Comparison of ENCODE assay signal across 30 cellular contexts in genomic region chr10:13416760-13417159, GRCh38.
"Had no signal": no experiment of that assay in that cellular context is flagged by ENCODE, and none has a peak within 500 bp of the region (broad histone marks: within the 10 kb centered on the region; RNA-seq: fewer than 3 reads in every experiment).

No MANE protein-coding gene starts in this region.

- H3K36me3 Mint-ChIP-seq: activated naive CD8-positive, alpha-beta T cell; brain; T-cell had no signal

- H3K9me3 Mint-ChIP-seq: activated CD4-positive, alpha-beta memory T cell treated with anti-CD3 and anti-CD28 coated beads, Interleukin-2, amount 10 ng/mL, durations not matched to agents 7 days and 5 days; activated T-helper 17 cell treated with anti-CD3 and anti-CD28 coated beads, Interleukin-2, amount 50 U/mL, for 72 hours had no signal

- H3K27me3 ChIP-seq: cardiac muscle cell had no signal

- H3K36me3 ChIP-seq: cardiac muscle cell had no signal

- H3K27ac ChIP-seq: cardiac muscle cell, SK-N-MC had no signal

- H3K4me3 ChIP-seq: cardiac muscle cell, SK-N-MC had no signal

- DNase-seq: activated CD4-positive, alpha-beta memory T cell treated with anti-CD3 and anti-CD28 coated beads, Interleukin-2, amount 10 ng/mL, durations not matched to agents 7 days and 5 days; activated CD4-positive, alpha-beta T cell treated with anti-CD3 and anti-CD28 coated beads for 36 hours; activated CD4-positive, alpha-beta T cell treated with anti-CD3 and anti-CD28 coated beads, Interleukin-2, amount 50 U/mL, for 1 hour; activated CD4-positive, CD25-positive, alpha-beta regulatory T cell; activated naive CD4-positive, alpha-beta T cell; activated T-cell treated with anti-CD3 and anti-CD28 coated beads for 4 hours; activated T-cell treated with anti-CD3 and anti-CD28 coated beads, Interleukin-2, amount 50 U/mL, for 48 hours; amygdala; Kasumi-1; NCI-H1105 treated with DMSO at 0.1 percent for 48 hours; NCI-H146; NCI-H187 treated with DMSO at 0.1 percent for 48 hours; NCI-H2081 treated with DMSO at 0.1 percent for 48 hours; NCI-H2227 treated with DMSO at 0.1 percent for 48 hours; NCI-H446 treated with DMSO at 0.1 percent for 48 hours; NCI-H524 treated with DMSO at 0.1 percent for 48 hours; NCI-H748 treated with DMSO at 0.1 percent for 48 hours; NK-92 treated with Interleukin-12 subunit alpha and Interleukin-12 subunit beta, amount 100 ng/mL, for 24 hours; OCI-M1; RPMI8226; T-cell; T-helper 2 cell; T1000 had no signal

- ATAC-seq: activated CD4-positive, alpha-beta T cell treated with anti-CD3 and anti-CD28 coated beads for 36 hours; activated T-helper 17 cell treated with anti-CD3 and anti-CD28 coated beads, Interleukin-2, amount 50 U/mL, for 72 hours; Panc1; Right ventricle myocardium inferior; T-cell had no signal

- H3K27ac Mint-ChIP-seq: activated CD4-positive, alpha-beta memory T cell treated with anti-CD3 and anti-CD28 coated beads, Interleukin-2, amount 10 ng/mL, durations not matched to agents 7 days and 5 days; activated CD4-positive, alpha-beta T cell treated with anti-CD3 and anti-CD28 coated beads for 36 hours; activated naive CD8-positive, alpha-beta T cell; activated T-helper 17 cell treated with anti-CD3 and anti-CD28 coated beads, Interleukin-2, amount 50 U/mL, for 72 hours; brain; T-cell had no signal

- H3K4me1 Mint-ChIP-seq: activated CD4-positive, alpha-beta memory T cell treated with anti-CD3 and anti-CD28 coated beads, Interleukin-2, amount 10 ng/mL, durations not matched to agents 7 days and 5 days; activated CD4-positive, alpha-beta T cell treated with anti-CD3 and anti-CD28 coated beads for 36 hours; activated T-helper 17 cell treated with anti-CD3 and anti-CD28 coated beads, Interleukin-2, amount 50 U/mL, for 72 hours; brain; T-cell had no signal

- H3K4me3 Mint-ChIP-seq: activated CD4-positive, alpha-beta memory T cell treated with anti-CD3 and anti-CD28 coated beads, Interleukin-2, amount 10 ng/mL, durations not matched to agents 7 days and 5 days; activated CD4-positive, alpha-beta T cell treated with anti-CD3 and anti-CD28 coated beads for 36 hours; activated naive CD8-positive, alpha-beta T cell; activated T-helper 17 cell treated with anti-CD3 and anti-CD28 coated beads, Interleukin-2, amount 50 U/mL, for 72 hours; brain; T-cell had no signal
